ENCODE assay signal across 2 cellular contexts in genomic region chr15:58214941-58215340, GRCh38.
TF ChIP-seq lines count a peak whose summit lies in the region.

No MANE protein-coding gene starts in this region.

TF ChIP-seq in IMR-90, 13 proteins besides CTCF, POLR2A, EP300 and RAD21:
- TF ChIP-seq USF2 (IDR thresholded peaks at IDR 0.05; ENCODE audit: low read depth, low read length) (no peak), NFE2L2 (IDR thresholded peaks at IDR 0.05; ENCODE audit: low read depth, low read length) (no peak), MAZ (IDR thresholded peaks at IDR 0.05; ENCODE audit: borderline replicate concordance, low read depth, low read length) (no peak), ELK1 (IDR thresholded peaks at IDR 0.05; ENCODE audit: borderline replicate concordance, low read depth, low read length) (no peak), CEBPB (IDR thresholded peaks at IDR 0.05; ENCODE audit: low read depth, low read length) (no peak), RFX5 (IDR thresholded peaks at IDR 0.05; ENCODE audit: low read depth, low read length) (no peak), BHLHE40 (IDR thresholded peaks at IDR 0.05; ENCODE audit: low read depth, low read length) (no peak), MAFK (IDR thresholded peaks at IDR 0.05; ENCODE audit: low read depth, low read length) (no peak), RCOR1 (IDR thresholded peaks at IDR 0.05; ENCODE audit: insufficient replicate concordance, low read length) (no peak), MXI1 (IDR thresholded peaks at IDR 0.05; ENCODE audit: borderline replicate concordance, low read depth, low read length) (no peak), FOS (IDR thresholded peaks at IDR 0.05; ENCODE audit: low read depth, low read length) (no peak), CHD1 (IDR thresholded peaks at IDR 0.05; ENCODE audit: low read depth, low read length) (no peak)

TF ChIP-seq in K562, 482 proteins besides CTCF, POLR2A, EP300 and RAD21:
- TF ChIP-seq MIER1 (IDR thresholded peaks at IDR 0.05; ENCODE audit: low read depth): no peak
- TF ChIP-seq KLF6 (CRISPR knock-in tag; IDR thresholded peaks at IDR 0.05; ENCODE audit: borderline replicate concordance): no peak
- TF ChIP-seq NR1H2 (CRISPR knock-in tag; IDR thresholded peaks at IDR 0.05): no peak
- no peak for TF ChIP-seq PHF21A (IDR thresholded peaks at IDR 0.05; ENCODE audit: borderline replicate concordance, low read depth)
